Comparison of ENCODE assay signal across 23 cellular contexts in the genomic region with DNA sequence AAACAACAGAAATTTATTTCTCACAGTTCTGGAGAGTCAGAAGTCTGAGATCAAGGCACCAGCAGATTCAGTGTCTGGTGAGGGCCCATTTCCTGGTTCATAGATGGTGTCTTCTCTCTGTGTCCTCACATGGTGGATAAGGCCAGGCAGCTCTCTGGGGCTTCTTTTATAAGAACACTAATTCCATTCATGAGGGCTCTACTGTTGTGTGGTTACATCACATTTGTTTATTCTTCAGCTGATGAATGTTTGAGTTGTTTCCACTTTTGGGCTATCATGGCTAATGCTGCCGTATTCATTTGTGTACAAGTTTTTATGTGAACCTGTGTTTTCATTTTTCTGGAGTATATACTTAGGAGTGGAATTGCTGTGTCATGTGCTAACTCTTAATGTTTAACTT. TPM values are rescaled to one million over a fixed set of nuclear protein-coding genes. Genes with fewer than 3 reads are reported as not detected.
A peak's percentile ranks its signal among the peaks of the same experiment; 100 is the strongest.
DNase-seq lines count a peak whose midpoint lies in the region; ATAC-seq, FAIRE-seq and TF ChIP-seq lines count a peak whose summit lies in the region.
"Had no signal": no experiment of that assay in that cellular context is flagged by ENCODE, and none has a peak within 500 bp of the region (broad histone marks: within the 10 kb centered on the region; RNA-seq: fewer than 3 reads in every experiment).

No MANE protein-coding gene starts in this region.

- H3K4me3 ChIP-seq in HepG2 (replicated peaks in 1 of 3; ENCODE audit: insufficient read depth in 1 of 3, low read depth in 2 of 3, low read length in 3 of 3) (no peak overlapping the region), right lobe of liver (no peak overlapping the region), OCI-LY3 (ENCODE audit: low read length) (no peak overlapping the region), upper lobe of right lung (no peak overlapping the region)
- H3K4me3 ChIP-seq: colonic mucosa, mucosa of descending colon had no signal

- TF ChIP-seq POLR2A in HepG2 (IDR thresholded peaks at IDR 0.05; ENCODE audit: insufficient read depth in 1 of 2, low read depth in 2 of 2, low read length in 2 of 2), result no peak
- no peak for TF ChIP-seq POLR2A in right lobe of liver (IDR thresholded peaks at IDR 0.05)

- DNase-seq in HepG2 (ENCODE audit: low spot score) (peak; percentile 74), right lobe of liver (no peak), head of caudate nucleus (peak in 29 of 42 donors; percentile 8 to 78 (median 51)), upper lobe of right lung (no peak), dedifferentiated amniotic fluid mesenchymal stem cell (ENCODE audit: extremely low spot score) (no peak), HTR-8/SVneo (ENCODE audit: insufficient read length, low spot score) (no peak), HCEC 1CT (no peak)
- DNase-seq: ACHN; activated CD4-positive, CD25-positive, alpha-beta regulatory T cell treated with anti-CD3 and anti-CD28 coated beads, Interleukin-2, amount 50 U/mL, for 72 hours; activated CD8-positive, alpha-beta memory T cell treated with anti-CD3 and anti-CD28 coated beads, Interleukin-2, amount 10 ng/mL, durations not matched to agents 7 days and 5 days; activated effector memory CD4-positive, alpha-beta T cell treated with anti-CD3 and anti-CD28 coated beads, Interleukin-2, amount 50 U/mL, for 16 hours; CD4-positive, alpha-beta memory T cell; colonic mucosa; islet precursor cell; Karpas-422; mucosa of descending colon; NCI-H1436; NCI-H69; stimulated activated CD4-positive, alpha-beta T cell treated with anti-CD3 and anti-CD28 coated beads, Interleukin-1b, Interleukin-23, amount 100 ng/mL, for 48 hours had no signal

- H3K9me3 ChIP-seq in HepG2 (ENCODE audit: low read length) (no peaks in the 10 kb centered on the region), right lobe of liver (no peaks in the 10 kb centered on the region), OCI-LY3 (ENCODE audit: insufficient read depth, low read length) (no peaks in the 10 kb centered on the region), upper lobe of right lung (no peaks in the 10 kb centered on the region)
- H3K9me3 ChIP-seq: colonic mucosa, mucosa of descending colon had no signal

- FAIRE-seq in HepG2 (lab: Jason Lieb, UNC) (peak; percentile 34), HTR-8/SVneo (lab: Jason Lieb, UNC) (no peak)

- H3K79me2 ChIP-seq in HepG2 (ENCODE audit: insufficient read depth, low read length) (no peaks in the 10 kb centered on the region), OCI-LY3 (ENCODE audit: low read length) (no peaks in the 10 kb centered on the region)

- H4K20me1 ChIP-seq in HepG2 (ENCODE audit: insufficient read depth, low read length) (no peaks in the 10 kb centered on the region), OCI-LY3 (ENCODE audit: insufficient read depth, low read length) (no peaks in the 10 kb centered on the region)

- CTCF ChIA-PET in HepG2 (lab: Yijun Ruan, JAX; ENCODE audit: low intra/inter-chr PET ratio, low total read pairs), result no interaction called here

- peak; percentile 78 for ATAC-seq in HepG2
- ATAC-seq in right lobe of liver, result no peak
- peak; percentile 68 for ATAC-seq in upper lobe of right lung
- ATAC-seq: activated CD8-positive, alpha-beta memory T cell treated with anti-CD3 and anti-CD28 coated beads, Interleukin-2, amount 10 ng/mL, durations not matched to agents 7 days and 5 days; mucosa of descending colon; sciatic nerve had no signal

- H3K4me2 ChIP-seq in HepG2 (ENCODE audit: low read depth, low read length) (peak overlapping the region; percentile 3), OCI-LY3 (ENCODE audit: low read length) (no peak overlapping the region)

- in situ Hi-C loops in HepG2 (cut with HindIII; ENCODE audit: extremely low pct_ligation_motif_present, low pct_unique_long_range_greater_than_20kb), result no loop called here

- H2AFZ ChIP-seq in HepG2 (ENCODE audit: low read length) (no peak overlapping the region), OCI-LY3 (ENCODE audit: low read depth, low read length) (peak overlapping the region; percentile 90; the same call in 1 of the 2 replicates)

- no peak for TF ChIP-seq RAD21 in HepG2 (CRISPR knock-in tag; IDR thresholded peaks at IDR 0.05)

- BruUV-seq in HepG2 (replicated peaks; lab: Mats Ljungman, UMichigan), result no TSS peak

- H3K4me1 ChIP-seq in HepG2 (ENCODE audit: insufficient read depth, low read length) (peaks cover 19% of the 10 kb centered on the region), right lobe of liver (no peaks in the 10 kb centered on the region), OCI-LY3 (ENCODE audit: low read length) (peaks cover 37% of the 10 kb centered on the region), upper lobe of right lung (no peaks in the 10 kb centered on the region)
- H3K4me1 ChIP-seq: colonic mucosa had no signal

- no peak for TF ChIP-seq EP300 in HepG2 (IDR thresholded peaks at IDR 0.05; ENCODE audit: low read depth in 2 of 2, low read length in 2 of 2)
- TF ChIP-seq EP300 in HepG2 (CRISPR knock-in tag; IDR thresholded peaks at IDR 0.05; ENCODE audit: borderline replicate concordance), result no peak

- intact Hi-C loops in HepG2 (cut with micrococcal nuclease; ENCODE audit: unreplicated experiment), result no loop called here
- intact Hi-C loops in right lobe of liver (cut with DNase I), result no loop called here
- intact Hi-C loops in head of caudate nucleus (cut with DNase I), result no loop called here
- intact Hi-C loops in upper lobe of right lung (cut with DNase I), result no loop called here

- POLR2A ChIA-PET in HepG2 (lab: Yijun Ruan, JAX), result no interaction called here

- H3K27me3 ChIP-seq in HepG2 (ENCODE audit: control insufficient read depth in 1 of 2, insufficient read depth in 2 of 2, low read length in 2 of 2), result no peaks in the 10 kb centered on the region; a peak in 1 of 5 replicates
- no peaks in the 10 kb centered on the region for H3K27me3 ChIP-seq in right lobe of liver
- no peaks in the 10 kb centered on the region for H3K27me3 ChIP-seq in OCI-LY3 (ENCODE audit: low read depth, low read length)
- H3K27me3 ChIP-seq in upper lobe of right lung, result no peaks in the 10 kb centered on the region
- H3K27me3 ChIP-seq: colonic mucosa had no signal

- H3K9ac ChIP-seq in HepG2 (ENCODE audit: insufficient read depth, low read depth, low read length) (no peak overlapping the region), OCI-LY3 (ENCODE audit: low read length) (no peak overlapping the region)

- no peak overlapping the region for H3K27ac ChIP-seq in HepG2 (ENCODE audit: extremely low read length, insufficient read depth, low read length)
- no peak overlapping the region for H3K27ac ChIP-seq in right lobe of liver
- H3K27ac ChIP-seq in OCI-LY3 (ENCODE audit: low read length), result no peak overlapping the region
- no peak overlapping the region for H3K27ac ChIP-seq in upper lobe of right lung
- H3K27ac ChIP-seq: colonic mucosa had no signal

- WGBS in HepG2 (ENCODE audit: low lambda C conversion rate), result 0% methylated on average over 1 of the region's 1 CpG
- WGBS in right lobe of liver (ENCODE audit: insufficient coverage, low coverage, low lambda C conversion rate, missing lambda C conversion rate), result 50% methylated on average over 1 of the region's 1 CpG

- TF ChIP-seq CTCF in HepG2 (CRISPR knock-in tag; IDR thresholded peaks at IDR 0.05), result no peak
- no peak for TF ChIP-seq CTCF in right lobe of liver (IDR thresholded peaks at IDR 0.05)
- TF ChIP-seq CTCF in OCI-LY3 (IDR thresholded peaks at IDR 0.05; ENCODE audit: low read depth, low read length), result no peak
- no peak for TF ChIP-seq CTCF in upper lobe of right lung (IDR thresholded peaks at IDR 0.05)

- H3K36me3 ChIP-seq in HepG2 (replicated peaks in 1 of 2; ENCODE audit: control insufficient read depth in 1 of 2, insufficient read depth in 2 of 2, low read length in 2 of 2) (no peaks in the 10 kb centered on the region), right lobe of liver (no peaks in the 10 kb centered on the region), OCI-LY3 (replicated peaks; ENCODE audit: low read depth, low read length) (peaks cover 4% of the 10 kb centered on the region), upper lobe of right lung (no peaks in the 10 kb centered on the region)
- H3K36me3 ChIP-seq: colonic mucosa had no signal

TF ChIP-seq in HepG2, 621 proteins besides CTCF, POLR2A, EP300 and RAD21 (continues in another document):
- TF ChIP-seq, protein P1, sequence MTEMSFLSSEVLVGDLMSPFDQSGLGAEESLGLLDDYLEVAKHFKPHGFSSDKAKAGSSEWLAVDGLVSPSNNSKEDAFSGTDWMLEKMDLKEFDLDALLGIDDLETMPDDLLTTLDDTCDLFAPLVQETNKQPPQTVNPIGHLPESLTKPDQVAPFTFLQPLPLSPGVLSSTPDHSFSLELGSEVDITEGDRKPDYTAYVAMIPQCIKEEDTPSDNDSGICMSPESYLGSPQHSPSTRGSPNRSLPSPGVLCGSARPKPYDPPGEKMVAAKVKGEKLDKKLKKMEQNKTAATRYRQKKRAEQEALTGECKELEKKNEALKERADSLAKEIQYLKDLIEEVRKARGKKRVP (CRISPR knock-in tag; IDR thresholded peaks at IDR 0.05), result peak in 1 of 2 experiments; percentile 43; a peak in 1 of 4 replicates
- TF ChIP-seq ZNF644 (CRISPR knock-in tag; IDR thresholded peaks at IDR 0.05; ENCODE audit: low read depth) (peak; percentile 60; the same call in 1 of the 2 replicates), ELF3 (CRISPR knock-in tag; IDR thresholded peaks at IDR 0.05) (peak; percentile 21; the same call in 1 of the 2 replicates)

RNA-seq across cellular contexts. Expression of a gene that starts 35.2 kb away (rescaled TPM):
- total RNA-seq in HepG2 (2016; rRNA removed; fragmentation: Illumina TruSeq; extraction: Trizol) (not detected in 2 replicates), right lobe of liver (not detected), upper lobe of right lung (not detected)
- not detected in 2 replicates for total RNA-seq in HepG2 (2016; cell fraction: cytosol; rRNA removed; fragmentation: Illumina TruSeq; extraction: Trizol; ENCODE audit: low read depth)
- not detected in 2 replicates for total RNA-seq in HepG2 (2016; cell fraction: insoluble cytoplasmic fraction; rRNA removed; fragmentation: Illumina TruSeq; extraction: Trizol)
- total RNA-seq in HepG2 (2016; cell fraction: membrane; rRNA removed; fragmentation: Illumina TruSeq; extraction: Trizol), result not detected in 2 replicates
- total RNA-seq in HepG2 (2016; cell fraction: nucleus; rRNA removed; fragmentation: Illumina TruSeq; extraction: Trizol), result not detected in 2 replicates
- 0.05 TPM in 1 of 2 replicates, not detected in the other for polyA plus RNA-seq in HepG2 (2011; rRNA removed)
- not detected in 2 replicates for polyA plus RNA-seq in HepG2 (2011; cell fraction: cytosol; rRNA removed)
- not detected in 2 replicates for polyA plus RNA-seq in HepG2 (2011; cell fraction: nucleus; rRNA removed)
- not detected in 2 replicates for polyA plus RNA-seq in HepG2 (2012)
- not detected in 2 replicates for polyA plus RNA-seq in HepG2 (2016; cell fraction: cytosol; fragmentation: Illumina TruSeq; extraction: Trizol; ENCODE audit: low read depth)
- not detected in 2 replicates for polyA plus RNA-seq in HepG2 (2016; cell fraction: insoluble cytoplasmic fraction; fragmentation: Illumina TruSeq; extraction: Trizol; ENCODE audit: low read depth)
- polyA plus RNA-seq in HepG2 (2016; cell fraction: membrane; fragmentation: Illumina TruSeq; extraction: Trizol; ENCODE audit: low read depth), result not detected in 2 replicates
- polyA plus RNA-seq in HepG2 (2016; cell fraction: nucleus; fragmentation: Illumina TruSeq; extraction: Trizol; ENCODE audit: insufficient read depth, low read depth), result not detected in 2 replicates
- not detected in 2 replicates for polyA minus RNA-seq in HepG2 (2011; rRNA and poly(A)+ RNA removed; ENCODE audit: low replicate concordance)
- polyA minus RNA-seq in HepG2 (2011; cell fraction: cytosol; rRNA and poly(A)+ RNA removed), result not detected in 2 replicates
- not detected in 2 replicates for polyA minus RNA-seq in HepG2 (2011; cell fraction: nucleus; rRNA and poly(A)+ RNA removed)
- total RNA-seq: CD4-positive, alpha-beta memory T cell; colonic mucosa; mucosa of descending colon; omental fat pad; sciatic nerve; subcutaneous adipose tissue had no signal
- polyA plus RNA-seq: CD4-positive, alpha-beta memory T cell had no signal

Comparison
In these comparisons a context has a peak if more than half of its experiments do, and no peak if none do; other contexts are left out.
1. ATAC-seq: peak in HepG2 (single experiment) and upper lobe of right lung (single experiment); none in right lobe of liver (0 of 4).
2. DNase-seq: peak in HepG2 (single experiment) and head of caudate nucleus (29 of 42); none in right lobe of liver (0 of 3), upper lobe of right lung (single experiment), dedifferentiated amniotic fluid mesenchymal stem cell (single experiment), HTR-8/SVneo (single experiment) and HCEC 1CT (single experiment).